18 cellular contexts compared by ENCODE assay signal in the genomic region with DNA sequence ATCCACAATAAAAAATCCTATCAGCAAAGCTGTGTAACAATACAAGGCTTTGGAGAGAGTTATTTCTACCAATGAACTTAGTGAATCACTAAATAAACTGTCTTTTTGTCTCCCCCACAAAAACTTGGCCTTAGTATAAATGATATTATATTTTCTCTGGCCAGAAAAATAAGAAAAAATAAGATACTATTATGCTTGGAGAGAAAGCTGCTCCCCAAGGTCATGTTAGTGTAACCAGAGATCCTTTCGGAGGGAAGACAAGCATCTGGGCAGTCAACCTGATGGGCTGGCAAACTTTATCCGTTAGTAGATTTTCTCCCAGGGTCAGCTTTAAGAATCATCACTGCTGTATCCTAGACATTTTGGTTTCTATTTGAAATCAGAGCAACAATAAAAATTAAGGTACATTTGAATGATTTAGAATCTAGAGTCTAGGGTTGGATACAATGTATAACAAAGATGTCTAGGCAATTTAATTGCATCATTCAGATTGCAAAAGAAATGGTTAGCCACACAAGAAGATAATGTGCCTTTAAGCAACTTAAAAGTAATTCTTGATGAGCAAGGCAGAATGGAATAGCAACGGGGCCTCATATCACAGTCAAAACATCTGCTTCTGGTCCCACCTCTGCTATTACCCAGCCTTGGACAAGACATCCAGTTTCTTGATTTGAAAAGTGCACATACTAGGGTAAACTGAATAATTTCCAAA.
"Had no signal": no experiment of that assay in that cellular context is flagged by ENCODE, and none has a peak within 500 bp of the region (broad histone marks: within the 10 kb centered on the region; RNA-seq: fewer than 3 reads in every experiment).

No MANE protein-coding gene starts in this region.

- H3K27me3 Mint-ChIP-seq: activated CD4-positive, alpha-beta memory T cell treated with anti-CD3 and anti-CD28 coated beads for 36 hours; effector memory CD8-positive, alpha-beta T cell; naive B cell; T-helper 17 cell had no signal

- H3K4me1 ChIP-seq: body of pancreas, lower lobe of right lung, thyroid gland, upper lobe of right lung had no signal

- H3K9me3 ChIP-seq: body of pancreas, thyroid gland, upper lobe of right lung had no signal

- H3K36me3 ChIP-seq: thyroid gland, upper lobe of right lung had no signal

- H3K4me1 Mint-ChIP-seq: naive B cell, neural crest cell, T-helper 17 cell had no signal

- DNase-seq: activated CD4-positive, alpha-beta memory T cell treated with anti-CD3 and anti-CD28 coated beads for 36 hours; activated CD4-positive, alpha-beta T cell treated with anti-CD3 and anti-CD28 coated beads for 48 hours; activated CD4-positive, CD25-positive, alpha-beta regulatory T cell; activated effector memory CD4-positive, alpha-beta T cell treated with Interleukin-2 at 50 U/mL for 16 hours; activated naive CD4-positive, alpha-beta T cell treated with anti-CD3 and anti-CD28 coated beads for 36 hours; activated T-cell treated with anti-CD3 and anti-CD28 coated beads, Interleukin-2, amount 50 U/mL, for 72 hours; body of pancreas; effector memory CD8-positive, alpha-beta T cell; lower lobe of right lung; naive B cell; occipital lobe; stimulated activated CD4-positive, alpha-beta T cell treated with anti-CD3 and anti-CD28 coated beads, Interleukin-4, amount 100 ng/mL, for 24 hours; stimulated activated naive CD8-positive, alpha-beta T cell treated with anti-CD3 and anti-CD28 coated beads, Interleukin-15, Interleukin-2, amounts not matched to agents 100 U/mL and 50 U/mL, for 24 hours; substantia nigra; T-helper 17 cell; thyroid gland; upper lobe of right lung had no signal

- H3K27ac ChIP-seq: body of pancreas, lower lobe of right lung, thyroid gland, upper lobe of right lung had no signal

- H3K27me3 ChIP-seq: body of pancreas, thyroid gland, upper lobe of right lung had no signal

- H3K4me3 Mint-ChIP-seq: activated CD4-positive, alpha-beta memory T cell treated with anti-CD3 and anti-CD28 coated beads for 36 hours; activated naive CD4-positive, alpha-beta T cell treated with anti-CD3 and anti-CD28 coated beads for 36 hours; activated T-cell treated with anti-CD3 and anti-CD28 coated beads, Interleukin-2, amount 50 U/mL, for 72 hours; effector memory CD8-positive, alpha-beta T cell; neural crest cell; T-helper 17 cell had no signal

- H3K4me3 ChIP-seq: body of pancreas, lower lobe of right lung, thyroid gland, upper lobe of right lung had no signal

- H3K27ac Mint-ChIP-seq: activated CD4-positive, alpha-beta memory T cell treated with anti-CD3 and anti-CD28 coated beads for 36 hours; activated naive CD4-positive, alpha-beta T cell treated with anti-CD3 and anti-CD28 coated beads for 36 hours; activated T-cell treated with anti-CD3 and anti-CD28 coated beads, Interleukin-2, amount 50 U/mL, for 72 hours; effector memory CD8-positive, alpha-beta T cell; naive B cell; T-helper 17 cell had no signal
